In genomic region chr17:74768763-74769114, GRCh38 we compare ENCODE assay signal across 10 cellular contexts. TPM values are rescaled to one million over a fixed set of nuclear protein-coding genes. Genes with fewer than 3 reads are reported as not detected.
DNase-seq lines count a peak whose midpoint lies in the region; ATAC-seq and TF ChIP-seq lines count a peak whose summit lies in the region.
"Had no signal": no experiment of that assay in that cellular context is flagged by ENCODE, and none has a peak within 500 bp of the region (broad histone marks: within the 10 kb centered on the region; RNA-seq: fewer than 3 reads in every experiment).

No MANE protein-coding gene starts in this region.

- H3K27ac Mint-ChIP-seq in CD4-positive, CD25-positive, alpha-beta regulatory T cell: peak overlapping the region; percentile 49 to 95 (median 75)
- H3K27ac Mint-ChIP-seq in endodermal cell (no peak overlapping the region), neural progenitor cell (peak overlapping the region; percentile 3)

- H3K4me2 ChIP-seq in neural progenitor cell: no peak overlapping the region

- TF ChIP-seq CTCF in endodermal cell (conservative IDR thresholded peaks at IDR 0.05) (no peak), neural progenitor cell (IDR thresholded peaks at IDR 0.05) (no peak)

- peaks cover 0 to 43% (median 17%) of the 10 kb centered on the region in 4 donors for H3K4me1 Mint-ChIP-seq in CD4-positive, CD25-positive, alpha-beta regulatory T cell
- H3K4me1 Mint-ChIP-seq in endodermal cell (peaks cover 2% of the 10 kb centered on the region), neural progenitor cell (peaks cover 20% of the 10 kb centered on the region)

- H3K9me3 ChIP-seq in CD4-positive, CD25-positive, alpha-beta regulatory T cell (ENCODE audit: control insufficient read depth in 2 of 2, low read length in 2 of 2): no peaks in the 10 kb centered on the region
- no peaks in the 10 kb centered on the region for H3K9me3 ChIP-seq in endodermal cell (ENCODE audit: control insufficient read depth, low read length)
- H3K9me3 ChIP-seq in neural progenitor cell (ENCODE audit: low read depth): no peaks in the 10 kb centered on the region
- H3K9me3 ChIP-seq: colonic mucosa had no signal

- peaks cover 25% of the 10 kb centered on the region for H3F3A ChIP-seq in neural progenitor cell (ENCODE audit: low read depth)

- peaks cover 31% of the 10 kb centered on the region for H3K36me3 Mint-ChIP-seq in CD4-positive, CD25-positive, alpha-beta regulatory T cell
- H3K36me3 Mint-ChIP-seq in endodermal cell (ENCODE audit: low read depth): peaks cover 55% of the 10 kb centered on the region
- peaks cover 14% of the 10 kb centered on the region for H3K36me3 Mint-ChIP-seq in neural progenitor cell

- peaks cover 0 to 1% (median 0%) of the 10 kb centered on the region in 7 donors for H3K9me3 Mint-ChIP-seq in CD4-positive, CD25-positive, alpha-beta regulatory T cell
- H3K9me3 Mint-ChIP-seq in endodermal cell: no peaks in the 10 kb centered on the region
- H3K9me3 Mint-ChIP-seq in neural progenitor cell: no peaks in the 10 kb centered on the region

- peaks cover 8% of the 10 kb centered on the region for H3K4me1 ChIP-seq in CD4-positive, CD25-positive, alpha-beta regulatory T cell (ENCODE audit: control insufficient read depth, insufficient read depth, low read length, poor library complexity, severe bottlenecking)
- H3K4me1 ChIP-seq in endodermal cell (ENCODE audit: control insufficient read depth, insufficient read depth, low read length) (no peaks in the 10 kb centered on the region), neural progenitor cell (peaks cover 13% of the 10 kb centered on the region)

- H3K4me3 Mint-ChIP-seq in CD4-positive, CD25-positive, alpha-beta regulatory T cell: peak overlapping the region in 1 of 4 donors; percentile 49
- H3K4me3 Mint-ChIP-seq in endodermal cell (no peak overlapping the region), neural progenitor cell (no peak overlapping the region)

- WGBS in endodermal cell (ENCODE audit: insufficient coverage in 1 of 2, insufficient read length in 1 of 2), 2 experiments: 96 to 100% methylated on average over 6 to 7 of the region's 7 CpGs

- no peak for DNase-seq in CD4-positive, CD25-positive, alpha-beta regulatory T cell
- DNase-seq in endodermal cell (no peak), neural progenitor cell (ENCODE audit: low spot score) (no peak), NCI-H526 treated with DMSO at 0.1 percent for 48 hours (lab: John Stamatoyannopoulos, UW) (no peak), middle frontal gyrus (ENCODE audit: extremely low spot score, low spot score) (no peak), EL (no peak)
- DNase-seq in stimulated activated CD4-positive, alpha-beta T cell treated with anti-CD3 and anti-CD28 coated beads, Interleukin-1b, Interleukin-23, amount 100 ng/mL, for 48 hours: no peak
- DNase-seq: colonic mucosa, RPMI8226 had no signal

- H3K9ac ChIP-seq in endodermal cell (ENCODE audit: extremely low read depth, low read length, poor library complexity, severe bottlenecking) (no peak overlapping the region), neural progenitor cell (no peak overlapping the region)

- H3K79me2 ChIP-seq in neural progenitor cell (ENCODE audit: low read depth): peaks cover 25% of the 10 kb centered on the region

- no peak overlapping the region for H2AFZ ChIP-seq in neural progenitor cell (replicated peaks)

- H3K36me3 ChIP-seq in CD4-positive, CD25-positive, alpha-beta regulatory T cell (ENCODE audit: control insufficient read depth, insufficient read depth, low read length): peaks cover 83% of the 10 kb centered on the region
- H3K36me3 ChIP-seq in endodermal cell (ENCODE audit: control insufficient read depth, insufficient read depth, low read length) (peaks cover 85% of the 10 kb centered on the region), neural progenitor cell (no peaks in the 10 kb centered on the region)

- no peak overlapping the region for H3K4me3 ChIP-seq in CD4-positive, CD25-positive, alpha-beta regulatory T cell (ENCODE audit: low read depth, low read length)
- H3K4me3 ChIP-seq in endodermal cell (ENCODE audit: low read length) (no peak overlapping the region), neural progenitor cell (no peak overlapping the region)
- H3K4me3 ChIP-seq: colonic mucosa had no signal

- no peak for ATAC-seq in CD4-positive, CD25-positive, alpha-beta regulatory T cell (ENCODE audit: low read depth in 2 of 2)
- ATAC-seq in SK-N-SH treated with all-trans-retinoic acid at 6 μM for 48 hours: peak; percentile 1; the same call in 1 of the 3 replicates

- H4K20me1 ChIP-seq in neural progenitor cell (ENCODE audit: low read depth): peaks cover 12% of the 10 kb centered on the region

- no peaks in the 10 kb centered on the region for H3K27me3 ChIP-seq in CD4-positive, CD25-positive, alpha-beta regulatory T cell (ENCODE audit: control insufficient read depth, insufficient read depth, low read length)
- H3K27me3 ChIP-seq in endodermal cell (ENCODE audit: control insufficient read depth, insufficient read depth, low read length, poor library complexity, severe bottlenecking): no peaks in the 10 kb centered on the region
- H3K27me3 ChIP-seq in neural progenitor cell: no peaks in the 10 kb centered on the region
- H3K27me3 ChIP-seq: colonic mucosa had no signal

- H3K27ac ChIP-seq in CD4-positive, CD25-positive, alpha-beta regulatory T cell (ENCODE audit: insufficient read depth, low read length, poor library complexity, severe bottlenecking): no peak overlapping the region
- H3K27ac ChIP-seq in endodermal cell (ENCODE audit: low read depth, low read length) (peak overlapping the region; percentile 7), neural progenitor cell (peak overlapping the region; percentile 13)
- H3K27ac ChIP-seq: colonic mucosa had no signal

- H3K27me3 Mint-ChIP-seq in CD4-positive, CD25-positive, alpha-beta regulatory T cell: no peaks in the 10 kb centered on the region
- no peaks in the 10 kb centered on the region for H3K27me3 Mint-ChIP-seq in endodermal cell (ENCODE audit: insufficient read depth)
- peaks cover 6% of the 10 kb centered on the region for H3K27me3 Mint-ChIP-seq in neural progenitor cell (ENCODE audit: insufficient read depth, low read depth)

TF ChIP-seq in SK-N-SH treated with all-trans-retinoic acid at 6 μM for 48 hours, 23 proteins besides CTCF, POLR2A, EP300 and RAD21:
- TF ChIP-seq PPARA (CRISPR knock-in tag; IDR thresholded peaks at IDR 0.05; ENCODE audit: borderline replicate concordance) (no peak), SNAI2 (CRISPR knock-in tag; IDR thresholded peaks at IDR 0.05) (no peak), RARB (CRISPR knock-in tag; IDR thresholded peaks at IDR 0.05) (no peak), GLIS3 (CRISPR knock-in tag; IDR thresholded peaks at IDR 0.05) (no peak)
- TF ChIP-seq, protein P1, sequence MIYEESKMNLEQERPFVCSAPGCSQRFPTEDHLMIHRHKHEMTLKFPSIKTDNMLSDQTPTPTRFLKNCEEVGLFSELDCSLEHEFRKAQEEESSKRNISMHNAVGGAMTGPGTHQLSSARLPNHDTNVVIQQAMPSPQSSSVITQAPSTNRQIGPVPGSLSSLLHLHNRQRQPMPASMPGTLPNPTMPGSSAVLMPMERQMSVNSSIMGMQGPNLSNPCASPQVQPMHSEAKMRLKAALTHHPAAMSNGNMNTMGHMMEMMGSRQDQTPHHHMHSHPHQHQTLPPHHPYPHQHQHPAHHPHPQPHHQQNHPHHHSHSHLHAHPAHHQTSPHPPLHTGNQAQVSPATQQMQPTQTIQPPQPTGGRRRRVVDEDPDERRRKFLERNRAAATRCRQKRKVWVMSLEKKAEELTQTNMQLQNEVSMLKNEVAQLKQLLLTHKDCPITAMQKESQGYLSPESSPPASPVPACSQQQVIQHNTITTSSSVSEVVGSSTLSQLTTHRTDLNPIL (CRISPR knock-in tag; IDR thresholded peaks at IDR 0.05; ENCODE audit: low read depth): no peak

RNA-seq across cellular contexts. Expression of gene NAT9, which starts 7.4 kb away (rescaled TPM):
- 35.4 TPM for total RNA-seq in CD4-positive, CD25-positive, alpha-beta regulatory T cell
- polyA plus RNA-seq in CD4-positive, CD25-positive, alpha-beta regulatory T cell: 10 to 100 TPM; 16.2 to 22.0 (median 17.7) TPM
- total RNA-seq in endodermal cell (10 to 100 TPM; 58.3 to 77.3 TPM), neural progenitor cell (ENCODE audit: low replicate concordance) (68.9 and 75.3 TPM in 2 replicates)
- 52.6 TPM for polyA plus RNA-seq in endodermal cell (2013, experiment 1 of 2)
- polyA plus RNA-seq in endodermal cell (2013, experiment 2 of 2): 39.7 TPM

RNA-seq across cellular contexts. Expression of gene NHERF1, which starts 20.3 kb away (rescaled TPM):
- 177 TPM for total RNA-seq in CD4-positive, CD25-positive, alpha-beta regulatory T cell
- 100 to 1,000 TPM; 373 to 453 (median 405) TPM for polyA plus RNA-seq in CD4-positive, CD25-positive, alpha-beta regulatory T cell
- total RNA-seq in endodermal cell (100 to 1,000 TPM; 116 to 138 TPM), neural progenitor cell (ENCODE audit: low replicate concordance) (27.1 and 63.8 TPM in 2 replicates)
- polyA plus RNA-seq in endodermal cell (2013, experiment 1 of 2): 82.4 TPM
- 82.8 TPM for polyA plus RNA-seq in endodermal cell (2013, experiment 2 of 2)

RNA-seq across cellular contexts. Expression of gene RAB37, which starts 31.7 kb away (rescaled TPM):
- total RNA-seq in CD4-positive, CD25-positive, alpha-beta regulatory T cell: 85.5 TPM
- 100 to 1,000 TPM in 2 of 4 donors, 10 to 100 TPM in 2; 75.6 to 159 (median 104) TPM for polyA plus RNA-seq in CD4-positive, CD25-positive, alpha-beta regulatory T cell
- total RNA-seq in endodermal cell (1 to 10 TPM; 6.8 to 8.4 TPM), neural progenitor cell (ENCODE audit: low replicate concordance) (1.5 and 4.3 TPM in 2 replicates)
- polyA plus RNA-seq in endodermal cell (2013, experiment 1 of 2): 1.8 TPM
- polyA plus RNA-seq in endodermal cell (2013, experiment 2 of 2): 2.0 TPM

RNA-seq across cellular contexts. Expression of gene CD300LF, which starts 56.0 kb away (rescaled TPM):
- total RNA-seq in CD4-positive, CD25-positive, alpha-beta regulatory T cell: 0.52 TPM
- under 1 TPM in 2 of 4 donors, not detected in 2; 0.19 to 0.21 TPM for polyA plus RNA-seq in CD4-positive, CD25-positive, alpha-beta regulatory T cell
- total RNA-seq in endodermal cell (not detected), neural progenitor cell (ENCODE audit: low replicate concordance) (not detected in 2 replicates)
- not detected for polyA plus RNA-seq in endodermal cell (2013, experiment 1 of 2)
- polyA plus RNA-seq in endodermal cell (2013, experiment 2 of 2): not detected
